20 cellular contexts compared by ENCODE assay signal in the genomic region with DNA sequence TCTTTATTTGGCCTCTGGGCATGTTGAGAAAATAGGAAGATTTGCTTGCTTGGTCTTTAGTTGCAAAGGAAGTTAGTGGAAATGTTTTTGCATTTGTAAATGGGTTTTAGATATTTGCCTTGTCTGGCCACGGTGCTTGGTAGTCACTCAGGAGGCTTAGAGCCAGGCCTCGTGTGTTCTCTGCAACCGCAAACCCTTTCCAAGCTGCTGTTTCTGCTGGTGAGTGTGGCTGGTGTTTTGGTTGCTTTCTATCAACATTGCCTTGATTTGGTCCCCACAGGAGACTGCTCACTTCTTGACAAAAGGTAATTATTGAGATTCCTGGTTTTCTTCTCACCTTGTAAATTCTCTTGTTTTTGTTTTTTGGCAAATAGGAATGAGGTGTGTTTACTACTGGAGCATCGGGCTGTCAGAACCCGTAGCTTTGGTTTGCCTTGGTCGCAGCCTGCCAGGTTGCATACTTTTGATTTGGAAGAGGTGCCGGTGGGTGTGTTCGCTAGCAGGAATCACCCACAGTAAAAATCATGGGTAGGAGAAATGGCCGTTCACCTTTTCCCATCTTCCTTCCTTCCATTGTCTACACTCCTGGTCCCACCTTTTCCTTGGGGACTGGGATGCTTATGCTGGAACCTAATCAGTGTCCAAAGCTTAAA. TPM values are rescaled to one million over a fixed set of nuclear protein-coding genes. Genes with fewer than 3 reads are reported as not detected.
DNase-seq lines count a peak whose midpoint lies in the region; TF ChIP-seq lines count a peak whose summit lies in the region.
"Had no signal": no experiment of that assay in that cellular context is flagged by ENCODE, and none has a peak within 500 bp of the region (broad histone marks: within the 10 kb centered on the region; RNA-seq: fewer than 3 reads in every experiment).

No MANE protein-coding gene starts in this region.

- intact Hi-C loops in sigmoid colon (cut with DNase I): no loop called here

- in situ Hi-C loops in G401 (cut with HindIII; ENCODE audit: low sequenced_read_pairs): no loop called here

- H3K4me1 ChIP-seq in esophagus (ENCODE audit: control insufficient read depth in 2 of 2, insufficient read depth in 2 of 2, low read length in 1 of 2) (peaks cover 0 to 5% of the 10 kb centered on the region in 2 donors), right atrium auricular region (peaks cover 0 to 65% of the 10 kb centered on the region in 2 donors), sigmoid colon (peaks cover 0 to 51% (median 39%) of the 10 kb centered on the region in 4 donors), hepatocyte (ENCODE audit: insufficient read depth) (no peaks in the 10 kb centered on the region)
- H3K4me1 ChIP-seq: testis had no signal

- H3K9me2 ChIP-seq in hepatocyte (replicated peaks; ENCODE audit: insufficient read depth): no peaks in the 10 kb centered on the region

- H2AFZ ChIP-seq in hepatocyte: no peak overlapping the region

- H3K27me3 ChIP-seq in esophagus (ENCODE audit: control insufficient read depth in 1 of 2, insufficient read depth in 2 of 2, low read length in 2 of 2) (no peaks in the 10 kb centered on the region), right atrium auricular region (no peaks in the 10 kb centered on the region), sigmoid colon (no peaks in the 10 kb centered on the region), hepatocyte (no peaks in the 10 kb centered on the region)
- H3K27me3 ChIP-seq: testis had no signal

- peaks cover 98% of the 10 kb centered on the region for H3K79me2 ChIP-seq in hepatocyte

- 37 to 52% methylated on average over 9 of the region's 9 CpGs for WGBS in esophagus, 2 donors
- 80 to 87% methylated on average over 9 of the region's 9 CpGs for WGBS in sigmoid colon, 2 donors
- 75% methylated on average over 9 of the region's 9 CpGs for WGBS in hepatocyte (ENCODE audit: low lambda C conversion rate, missing lambda C conversion rate)

- H4K20me1 ChIP-seq in hepatocyte (ENCODE audit: insufficient read depth, poor library complexity, severe bottlenecking): no peaks in the 10 kb centered on the region

- H3K4me3 ChIP-seq in esophagus (ENCODE audit: low read depth in 1 of 2, low read length in 2 of 2) (no peak overlapping the region), right atrium auricular region (no peak overlapping the region), sigmoid colon (no peak overlapping the region), hepatocyte (no peak overlapping the region)
- H3K4me3 ChIP-seq: GM12878, testis had no signal

- TF ChIP-seq EP300 in sigmoid colon (IDR thresholded peaks at IDR 0.05): no peak

- no peak overlapping the region for H3K4me2 ChIP-seq in hepatocyte
- H3K4me2 ChIP-seq: KMS-11 had no signal

- H3K9me3 ChIP-seq in esophagus (ENCODE audit: control insufficient read depth in 2 of 2, insufficient read depth in 1 of 2, low read depth in 1 of 2, low read length in 1 of 2) (no peaks in the 10 kb centered on the region), right atrium auricular region (no peaks in the 10 kb centered on the region), sigmoid colon (no peaks in the 10 kb centered on the region), hepatocyte (ENCODE audit: low read depth) (no peaks in the 10 kb centered on the region)
- H3K9me3 ChIP-seq: testis had no signal

- H3K36me3 ChIP-seq in esophagus (ENCODE audit: control insufficient read depth in 2 of 2, insufficient read depth in 2 of 2, low read length in 1 of 2) (no peaks in the 10 kb centered on the region), right atrium auricular region (no peaks in the 10 kb centered on the region), sigmoid colon (no peaks in the 10 kb centered on the region), hepatocyte (replicated peaks; ENCODE audit: insufficient read depth, low read depth) (peaks cover 4% of the 10 kb centered on the region)

- DNase-seq in G401 (ENCODE audit: low spot score): peak; percentile 78
- peak; percentile 53 for DNase-seq in right atrium auricular region (ENCODE audit: low spot score)
- no peak for DNase-seq in sigmoid colon
- DNase-seq in DMS53 treated with DMSO at 0.1 percent for 48 hours (lab: John Stamatoyannopoulos, UW; ENCODE audit: unreplicated experiment): no peak
- no peak for DNase-seq in NOMO-1 treated with dmso at 0.1 percent for 144 hours (lab: John Stamatoyannopoulos, UW; ENCODE audit: unreplicated experiment)
- DNase-seq in hepatocyte (ENCODE audit: low spot score): no peak
- DNase-seq in NK-92 treated with Interleukin-12 subunit alpha and Interleukin-12 subunit beta, amount 100 ng/mL, for 24 hours (lab: John Stamatoyannopoulos, UW): no peak
- DNase-seq: activated CD4-positive, alpha-beta T cell treated with anti-CD3 and anti-CD28 coated beads for 1 hour; activated effector memory CD4-positive, alpha-beta T cell treated with anti-CD3 and anti-CD28 coated beads, Interleukin-2, amount 50 U/mL, for 16 hours; amniotic stem cell; GF-D8; naive B cell; NCI-H1092; NCI-H524; T1000; testis had no signal

- no peak for TF ChIP-seq POLR2A in sigmoid colon (IDR thresholded peaks at IDR 0.05)

- H3K27ac ChIP-seq in esophagus (ENCODE audit: low read depth in 2 of 2, low read length in 1 of 2) (peak overlapping the region; percentile 1 to 45), right atrium auricular region (peak overlapping the region; percentile 15 to 37), sigmoid colon (peak overlapping the region in 3 of 4 donors; percentile 8 to 65 (median 51)), hepatocyte (no peak overlapping the region)
- H3K27ac ChIP-seq: C4-2B, KMS-11, testis had no signal

- TF ChIP-seq CTCF in right atrium auricular region (IDR thresholded peaks at IDR 0.05) (no peak), sigmoid colon (IDR thresholded peaks at IDR 0.05) (no peak), hepatocyte (IDR thresholded peaks at IDR 0.05; ENCODE audit: poor library complexity) (no peak)

RNA-seq across cellular contexts. Expression of a gene that starts 15.8 kb away (rescaled TPM):
- 5.5 and 7.1 TPM in 2 replicates for total RNA-seq in G401 (2014; rRNA removed; shearing (Covaris generic))
- 1 to 10 TPM; 4.0 to 5.3 TPM for polyA plus RNA-seq in esophagus
- total RNA-seq in right atrium auricular region: 10 to 100 TPM; 13.2 to 20.3 TPM
- 10 to 100 TPM; 22.1 to 56.5 (median 26.5) TPM for total RNA-seq in sigmoid colon
- polyA plus RNA-seq in sigmoid colon: 10 to 100 TPM; 15.1 to 31.7 (median 25.8) TPM
- 17.1 and 21.3 TPM in 2 replicates for total RNA-seq in hepatocyte
- polyA plus RNA-seq in hepatocyte: 13.7 and 15.4 TPM in 2 replicates

Comparison
In these comparisons a context has a peak if more than half of its experiments do, and no peak if none do; other contexts are left out.
1. DNase-seq: peak in G401 (single experiment) and right atrium auricular region (single experiment); none in sigmoid colon (single experiment), DMS53 treated with DMSO at 0.1 percent for 48 hours (single experiment), NOMO-1 treated with dmso at 0.1 percent for 144 hours (single experiment), hepatocyte (single experiment) and NK-92 treated with Interleukin-12 subunit alpha and Interleukin-12 subunit beta, amount 100 ng/mL, for 24 hours (single experiment).